8 cellular contexts compared by ENCODE assay signal in the genomic region with DNA sequence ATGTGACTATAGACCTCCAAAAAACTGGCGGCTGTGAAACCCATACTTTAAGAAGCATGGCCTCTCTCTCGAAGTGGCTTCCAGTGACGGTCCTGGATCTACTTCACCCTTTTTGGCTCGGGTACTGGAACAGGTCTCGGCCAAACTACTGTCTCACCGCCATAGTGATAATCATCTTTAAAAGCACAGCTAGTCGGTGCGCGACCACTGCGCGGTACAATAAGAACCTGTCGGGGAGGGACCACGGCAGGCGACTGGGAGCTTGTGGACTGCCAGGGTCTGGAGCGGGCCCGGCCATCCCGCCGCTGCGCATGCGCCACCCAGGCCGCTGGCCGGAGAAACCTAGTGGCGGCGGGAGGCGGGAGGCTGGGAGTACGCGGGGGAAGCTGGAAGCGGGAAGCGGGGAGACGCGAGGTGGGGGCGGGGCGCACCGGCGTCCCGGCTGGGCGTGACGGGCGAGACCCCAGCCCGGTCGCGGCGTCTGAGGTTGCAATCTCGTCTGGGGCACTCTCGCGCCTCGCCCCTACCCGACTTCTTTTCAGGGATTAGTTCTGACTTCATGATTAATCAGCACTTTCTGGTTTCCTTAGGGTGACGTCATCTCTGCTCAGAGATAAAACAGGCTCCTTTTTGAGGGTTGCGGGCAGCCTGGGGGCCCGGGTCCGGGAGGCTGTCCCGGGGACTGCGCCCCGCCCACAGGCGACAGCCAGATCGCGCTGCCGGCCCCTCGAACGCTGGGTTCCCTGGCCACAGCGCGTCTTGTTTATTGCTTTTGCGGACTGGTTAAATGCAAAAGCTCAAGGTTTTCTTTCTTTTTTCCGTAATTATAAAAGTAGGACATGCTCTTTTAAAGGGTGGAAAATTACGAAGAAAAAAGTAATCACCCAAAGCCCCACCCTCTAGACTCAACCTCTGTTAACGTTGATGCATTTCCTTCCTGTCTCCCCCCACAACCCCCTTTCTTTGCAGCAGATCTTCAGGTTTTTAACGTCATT.
DNase-seq lines count a peak whose midpoint lies in the region.

No MANE protein-coding gene starts in this region.

- H3K4me3 Mint-ChIP-seq in activated naive CD4-positive, alpha-beta T cell treated with anti-CD3 and anti-CD28 coated beads, Interleukin-2, amount 10 ng/mL, durations not matched to agents 7 days and 5 days: peak overlapping the region; percentile 78

- H4K20me1 ChIP-seq in GM23248 (ENCODE audit: insufficient read depth): no peaks in the 10 kb centered on the region

- no peaks in the 10 kb centered on the region for H3K9me3 Mint-ChIP-seq in activated naive CD4-positive, alpha-beta T cell treated with anti-CD3 and anti-CD28 coated beads, Interleukin-2, amount 10 ng/mL, durations not matched to agents 7 days and 5 days

- H3K27me3 ChIP-seq in GM23248 (replicated peaks; ENCODE audit: insufficient read depth): no peaks in the 10 kb centered on the region

- peak overlapping the region; percentile 81 for H3K9ac ChIP-seq in GM23248

- H3K79me2 ChIP-seq in GM23248 (ENCODE audit: insufficient read depth): no peaks in the 10 kb centered on the region

- H3K4me1 Mint-ChIP-seq in activated naive CD4-positive, alpha-beta T cell treated with anti-CD3 and anti-CD28 coated beads, Interleukin-2, amount 10 ng/mL, durations not matched to agents 7 days and 5 days: peaks cover 34% of the 10 kb centered on the region

- peaks cover 6% of the 10 kb centered on the region for H3K27me3 Mint-ChIP-seq in activated naive CD4-positive, alpha-beta T cell treated with anti-CD3 and anti-CD28 coated beads, Interleukin-2, amount 10 ng/mL, durations not matched to agents 7 days and 5 days

- H3F3A ChIP-seq in GM23248 (ENCODE audit: insufficient read depth): peaks cover 86% of the 10 kb centered on the region

- H3K27ac Mint-ChIP-seq in activated naive CD4-positive, alpha-beta T cell treated with anti-CD3 and anti-CD28 coated beads, Interleukin-2, amount 10 ng/mL, durations not matched to agents 7 days and 5 days: peak overlapping the region; percentile 95

- DNase-seq in Daoy (ENCODE audit: low read depth) (peak; percentile 93), GM23248 (peak; percentile 97), Kasumi-1 (lab: John Stamatoyannopoulos, UW) (peak; percentile 71 to 73), SK-MEL-5 (ENCODE audit: low read depth, low spot score) (peak; percentile 87), germinal center (ENCODE audit: low spot score) (peak; percentile 78), non-pigmented ciliary epithelial cell (ENCODE audit: low read depth) (peak; percentile 83), superior temporal gyrus (ENCODE audit: extremely low spot score) (peak; percentile 87)
- DNase-seq in activated naive CD4-positive, alpha-beta T cell treated with anti-CD3 and anti-CD28 coated beads, Interleukin-2, amount 10 ng/mL, durations not matched to agents 7 days and 5 days: peak; percentile 80

- CTCF ChIA-PET in activated naive CD4-positive, alpha-beta T cell treated with anti-CD3 and anti-CD28 coated beads, Interleukin-2, amount 10 ng/mL, durations not matched to agents 7 days and 5 days (lab: Charles Lee): interaction anchor here (0.9 to 1.7 kb wide), 2 partner anchors 63 to 224 kb away, joined by 3 to 5 read pairs; no protein-coding TSS in a partner anchor

- 3% methylated on average over 41 to 68 of the region's 68 CpGs for WGBS in GM23248 (ENCODE audit: low coverage in 1 of 2, low lambda C conversion rate in 2 of 2, missing lambda C conversion rate in 2 of 2), 2 experiments

- no peaks in the 10 kb centered on the region for H3K9me2 ChIP-seq in GM23248 (ENCODE audit: insufficient read depth)

- H3K4me1 ChIP-seq in GM23248 (ENCODE audit: insufficient read depth): peaks cover 42% of the 10 kb centered on the region

- H3K36me3 Mint-ChIP-seq in activated naive CD4-positive, alpha-beta T cell treated with anti-CD3 and anti-CD28 coated beads, Interleukin-2, amount 10 ng/mL, durations not matched to agents 7 days and 5 days: peaks cover 4% of the 10 kb centered on the region

- H2AFZ ChIP-seq in GM23248: peak overlapping the region; percentile 63

- H3K4me2 ChIP-seq in GM23248 (ENCODE audit: unreplicated experiment): peak overlapping the region; percentile 60

- H3K9me3 ChIP-seq in GM23248 (ENCODE audit: low read depth): no peaks in the 10 kb centered on the region

- H3K27ac ChIP-seq in GM23248: peak overlapping the region; percentile 98

- H3K36me3 ChIP-seq in GM23248 (ENCODE audit: low read depth): no peaks in the 10 kb centered on the region

- in situ Hi-C loops in GM23248 (cut with MboI) (no loop called here), SK-MEL-5 (cut with HindIII; ENCODE audit: low pct_unique_long_range_greater_than_20kb, low sequenced_read_pairs) (no loop called here)

- peak overlapping the region; percentile 54 for H3K4me3 ChIP-seq in GM23248

Comparison
In these comparisons a context has a peak if more than half of its experiments do, and no peak if none do; other contexts are left out.
1. Peak in every context shown above with its lines: DNase-seq, H3K4me3 ChIP-seq and H3K27ac ChIP-seq.